21 cellular contexts compared by ENCODE assay signal in genomic region chr5:168570490-168571328, GRCh38. TPM values are rescaled to one million over a fixed set of nuclear protein-coding genes. Genes with fewer than 3 reads are reported as not detected.
"Had no signal": no experiment of that assay in that cellular context is flagged by ENCODE, and none has a peak within 500 bp of the region (broad histone marks: within the 10 kb centered on the region; RNA-seq: fewer than 3 reads in every experiment).

No MANE protein-coding gene starts in this region.

- H3K27ac ChIP-seq: esophagus muscularis mucosa, gastroesophageal sphincter, left ventricle myocardium inferior, lower lobe of right lung, pancreas, psoas muscle, right lobe of liver, tibial nerve had no signal

- DNase-seq: effector memory CD4-positive, alpha-beta T cell; glutamatergic neuron; islet precursor cell; left ventricle myocardium inferior; lower lobe of right lung; midbrain; naive B cell; occipital lobe; pancreas; psoas muscle; retina; right lobe of liver; stimulated activated CD4-positive, alpha-beta T cell treated with anti-CD3 and anti-CD28 coated beads, Interleukin-4, amount 100 ng/mL, for 1 hour; stimulated activated CD8-positive, alpha-beta memory T cell treated with anti-CD3 and anti-CD28 coated beads, Interleukin-4, amount 100 ng/mL, for 48 hours; stimulated activated naive CD8-positive, alpha-beta T cell treated with anti-CD3 and anti-CD28 coated beads, Interleukin-15, Interleukin-2, amounts not matched to agents 100 U/mL and 50 U/mL, for 24 hours had no signal

- H3K4me3 ChIP-seq: esophagus muscularis mucosa, gastroesophageal sphincter, left ventricle myocardium inferior, lower lobe of right lung, pancreas, psoas muscle, right lobe of liver, tibial nerve had no signal

- ATAC-seq: gastroesophageal sphincter; lower lobe of right lung; pancreas; psoas muscle; right lobe of liver; stimulated activated effector memory CD8-positive, alpha-beta T cell treated with anti-CD3 and anti-CD28 coated beads, Interleukin-12 subunit alpha, Interleukin-12 subunit beta, amount 100 ng/mL, for 72 hours; stimulated activated naive CD8-positive, alpha-beta T cell treated with anti-CD3 and anti-CD28 coated beads, Interleukin-15, Interleukin-2, amounts not matched to agents 100 U/mL and 50 U/mL, for 24 hours had no signal

- H3K9me3 ChIP-seq: esophagus muscularis mucosa, gastroesophageal sphincter, left ventricle myocardium inferior, lower lobe of right lung, pancreas, psoas muscle, right lobe of liver, tibial nerve had no signal

- H3K9me3 Mint-ChIP-seq: memory B cell; stimulated activated effector memory CD8-positive, alpha-beta T cell treated with anti-CD3 and anti-CD28 coated beads, Interleukin-12 subunit alpha, Interleukin-12 subunit beta, amount 100 ng/mL, for 72 hours had no signal

- H3K27ac Mint-ChIP-seq: memory B cell; naive B cell; nephron; stimulated activated effector memory CD8-positive, alpha-beta T cell treated with anti-CD3 and anti-CD28 coated beads, Interleukin-12 subunit alpha, Interleukin-12 subunit beta, amount 100 ng/mL, for 72 hours had no signal

- H3K27me3 ChIP-seq: esophagus muscularis mucosa, gastroesophageal sphincter, pancreas, right lobe of liver, tibial nerve had no signal

- H3K4me1 ChIP-seq: pancreas had no signal

- H3K4me3 Mint-ChIP-seq: memory B cell; nephron; stimulated activated effector memory CD8-positive, alpha-beta T cell treated with anti-CD3 and anti-CD28 coated beads, Interleukin-12 subunit alpha, Interleukin-12 subunit beta, amount 100 ng/mL, for 72 hours had no signal

- H3K27me3 Mint-ChIP-seq: memory B cell, naive B cell had no signal

RNA-seq across cellular contexts. Expression of gene FBLL1, which starts 41.6 kb away (rescaled TPM):
- total RNA-seq: left ventricle myocardium inferior, lower lobe of right lung, tibial nerve had no signal
